In the genomic region with DNA sequence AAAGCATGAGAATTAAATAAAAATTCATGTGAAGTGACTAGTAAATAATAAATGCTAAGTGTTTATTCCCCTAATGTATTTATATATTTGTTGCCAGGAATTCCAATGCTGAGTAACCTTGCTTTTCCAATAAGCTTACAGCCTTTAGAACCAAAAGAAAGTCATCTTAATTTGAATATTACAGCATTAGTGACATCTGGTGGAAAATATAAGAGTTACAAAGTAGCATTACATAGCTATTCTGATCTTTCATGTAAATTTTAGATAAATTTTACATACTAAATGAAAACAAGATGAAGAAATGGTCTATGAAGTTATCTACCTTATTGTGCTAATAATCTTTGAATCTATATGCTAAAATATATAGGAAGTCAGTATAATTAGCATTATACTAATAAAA, we compare ENCODE assay signal across 11 cellular contexts. TPM values are rescaled to one million over a fixed set of nuclear protein-coding genes. Genes with fewer than 3 reads are reported as not detected.
DNase-seq lines count a peak whose midpoint lies in the region; ATAC-seq and TF ChIP-seq lines count a peak whose summit lies in the region.
"Had no signal": no experiment of that assay in that cellular context is flagged by ENCODE, and none has a peak within 500 bp of the region (broad histone marks: within the 10 kb centered on the region; RNA-seq: fewer than 3 reads in every experiment).

No MANE protein-coding gene starts in this region.

- H3K36me3 ChIP-seq in SK-N-SH (replicated peaks in 1 of 2; ENCODE audit: control insufficient read depth in 1 of 2, insufficient read depth in 2 of 2, low read length in 1 of 2): peaks cover 28 to 33% of the 10 kb centered on the region in 2 experiments
- no peaks in the 10 kb centered on the region for H3K36me3 ChIP-seq in gastroesophageal sphincter
- peaks cover 21% of the 10 kb centered on the region for H3K36me3 ChIP-seq in GM23338 (ENCODE audit: insufficient read depth)

- H3K4me1 Mint-ChIP-seq in GM23338: peaks cover 5% of the 10 kb centered on the region; the same call in 2 of the 3 replicates

- H3F3A ChIP-seq in SK-N-SH (replicated peaks; ENCODE audit: insufficient read depth) (peaks cover 8% of the 10 kb centered on the region), GM23338 (replicated peaks; ENCODE audit: low read depth) (no peaks in the 10 kb centered on the region)

- CTCF ChIA-PET in SK-N-SH (lab: Yijun Ruan, JAX): interaction anchor here (0.6 to 11.2 kb wide), 9 partner anchors 14 to 503 kb away, joined by 3 to 192 read pairs (median 4); a partner anchor contains a TSS

- H2AFZ ChIP-seq in SK-N-SH (ENCODE audit: low read depth): no peak overlapping the region
- no peak overlapping the region for H2AFZ ChIP-seq in GM23338

- no peak overlapping the region for H3K27ac ChIP-seq in SK-N-SH (ENCODE audit: low read depth in 2 of 2, low read length in 1 of 2)
- H3K27ac ChIP-seq in gastroesophageal sphincter: peak overlapping the region; percentile 61 to 76 (median 70)
- H3K27ac ChIP-seq in GM23338 (ENCODE audit: low read depth): no peak overlapping the region

- H3K79me2 ChIP-seq in SK-N-SH (ENCODE audit: insufficient read depth): peaks cover 16% of the 10 kb centered on the region; the same call in 1 of the 2 replicates
- H3K79me2 ChIP-seq in GM23338 (replicated peaks; ENCODE audit: insufficient read depth): peaks cover 4% of the 10 kb centered on the region; the same call in 1 of the 2 replicates

- POLR2A ChIA-PET in SK-N-SH (lab: Yijun Ruan, JAX): no interaction called here

- H3K4me2 ChIP-seq in SK-N-SH: no peak overlapping the region
- no peak overlapping the region for H3K4me2 ChIP-seq in GM23338

- H3K27me3 ChIP-seq in SK-N-SH (ENCODE audit: insufficient read depth) (no peaks in the 10 kb centered on the region), gastroesophageal sphincter (no peaks in the 10 kb centered on the region), GM23338 (ENCODE audit: insufficient read depth) (no peaks in the 10 kb centered on the region)

- peak; percentile 50 for TF ChIP-seq RAD21 in SK-N-SH (IDR thresholded peaks at IDR 0.05; ENCODE audit: low read length)

- H3K4me3 Mint-ChIP-seq in GM23338: no peak overlapping the region
- H3K4me3 Mint-ChIP-seq: dendritic cell treated with granulocyte-macrophage colony-stimulating factor and Interleukin-4, amounts not matched to agents 40 ng/mL and 50 ng/mL, for 4 days had no signal

- H3K4me3 ChIP-seq in AG10803 (ENCODE audit: low read length): no peak overlapping the region
- no peak overlapping the region for H3K4me3 ChIP-seq in SK-N-SH (ENCODE audit: low read depth in 2 of 2, low read length in 1 of 2)
- H3K4me3 ChIP-seq in gastroesophageal sphincter: no peak overlapping the region
- no peak overlapping the region for H3K4me3 ChIP-seq in GM23338

- peaks cover 2% of the 10 kb centered on the region for H3K27me3 Mint-ChIP-seq in GM23338 (ENCODE audit: insufficient read depth, low read depth, poor library complexity)
- H3K27me3 Mint-ChIP-seq: dendritic cell treated with granulocyte-macrophage colony-stimulating factor and Interleukin-4, amounts not matched to agents 40 ng/mL and 50 ng/mL, for 4 days had no signal

- no peak overlapping the region for H3K9ac ChIP-seq in SK-N-SH

- H3K9me2 ChIP-seq in SK-N-SH: no peaks in the 10 kb centered on the region
- H3K9me2 ChIP-seq in GM23338 (ENCODE audit: insufficient read depth): no peaks in the 10 kb centered on the region

- H4K20me1 ChIP-seq in SK-N-SH (ENCODE audit: insufficient read depth) (no peaks in the 10 kb centered on the region), GM23338 (replicated peaks; ENCODE audit: insufficient read depth) (peaks cover 9% of the 10 kb centered on the region)

- H3K36me3 Mint-ChIP-seq in GM23338 (ENCODE audit: low read depth): peaks cover 34% of the 10 kb centered on the region

- no peaks in the 10 kb centered on the region for H3K9me3 Mint-ChIP-seq in GM23338
- H3K9me3 Mint-ChIP-seq: dendritic cell treated with granulocyte-macrophage colony-stimulating factor and Interleukin-4, amounts not matched to agents 40 ng/mL and 50 ng/mL, for 4 days had no signal

- TF ChIP-seq POLR2A in gastroesophageal sphincter (IDR thresholded peaks at IDR 0.05): no peak

- H3K9me3 ChIP-seq in SK-N-SH (no peaks in the 10 kb centered on the region), gastroesophageal sphincter (no peaks in the 10 kb centered on the region)

- ATAC-seq in GM19468 (IDR thresholded peaks at IDR 0.05; ENCODE audit: extremely low read depth, unreplicated experiment) (peak; percentile 36), gastroesophageal sphincter (no peak), GM21447 (IDR thresholded peaks at IDR 0.05; ENCODE audit: unreplicated experiment) (no peak), GM23338 (no peak)
- ATAC-seq: activated CD4-positive, CD25-positive, alpha-beta regulatory T cell treated with anti-CD3 and anti-CD28 coated beads, Interleukin-2, amount 50 U/mL, for 24 hours had no signal

- no peak overlapping the region for H3K27ac Mint-ChIP-seq in GM23338
- H3K27ac Mint-ChIP-seq: dendritic cell treated with granulocyte-macrophage colony-stimulating factor and Interleukin-4, amounts not matched to agents 40 ng/mL and 50 ng/mL, for 4 days had no signal

- TF ChIP-seq CTCF in AG10803 (conservative IDR thresholded peaks at IDR 0.05; ENCODE audit: low read length) (peak; percentile 49), SK-N-SH (IDR thresholded peaks at IDR 0.05) (peak; percentile 63), gastroesophageal sphincter (IDR thresholded peaks at IDR 0.05) (peak in 3 of 4 experiments; percentile 42 to 53 (median 49)), GM23338 (conservative IDR thresholded peaks at IDR 0.05; ENCODE audit: low read depth in 2 of 2) (peak in 1 of 2 experiments; percentile 37; a peak in 2 of 4 replicates), GM10266 (IDR thresholded peaks at IDR 0.05; ENCODE audit: control insufficient read depth, insufficient read depth, low read depth, missing control alignments) (no peak)

- TF ChIP-seq EP300 in SK-N-SH (IDR thresholded peaks at IDR 0.05; ENCODE audit: borderline replicate concordance in 1 of 2, low read depth in 1 of 2, low read length in 1 of 2) (no peak), gastroesophageal sphincter (IDR thresholded peaks at IDR 0.05) (no peak)

- DNase-seq in AG10803 (ENCODE audit: low read depth) (peak; percentile 53), SK-N-SH (no peak), GM23338 (ENCODE audit: low spot score) (no peak), cerebellar cortex (ENCODE audit: low spot score) (no peak), GM10266 (ENCODE audit: extremely low spot score) (no peak)
- DNase-seq: NCI-H1694 had no signal

- no peaks in the 10 kb centered on the region; a peak in 3 of 4 replicates for H3K4me1 ChIP-seq in SK-N-SH (ENCODE audit: control insufficient read depth in 1 of 2, insufficient read depth in 2 of 2, low read depth in 1 of 2, low read length in 1 of 2)
- H3K4me1 ChIP-seq in gastroesophageal sphincter: peaks cover 0 to 50% (median 15%) of the 10 kb centered on the region in 3 donors
- 0 out of 2 replicates have a peak, but pooled peaks cover 8% of the 10 kb centered on the region for H3K4me1 ChIP-seq in GM23338 (ENCODE audit: insufficient read depth)

TF ChIP-seq in SK-N-SH, 30 proteins besides CTCF, POLR2A, EP300 and RAD21:
- no peak for TF ChIP-seq FOXM1 (IDR thresholded peaks at IDR 0.05; ENCODE audit: low read depth)
- TF ChIP-seq NRF1 (IDR thresholded peaks at IDR 0.05; ENCODE audit: low read depth, low read length): no peak
- no peak for TF ChIP-seq YY1 (IDR thresholded peaks at IDR 0.05; ENCODE audit: low read depth)
- TF ChIP-seq POLR2AphosphoS5 (IDR thresholded peaks at IDR 0.05; ENCODE audit: low read depth, low read length): no peak
- TF ChIP-seq, protein P1, sequence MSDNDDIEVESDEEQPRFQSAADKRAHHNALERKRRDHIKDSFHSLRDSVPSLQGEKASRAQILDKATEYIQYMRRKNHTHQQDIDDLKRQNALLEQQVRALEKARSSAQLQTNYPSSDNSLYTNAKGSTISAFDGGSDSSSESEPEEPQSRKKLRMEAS (IDR thresholded peaks at IDR 0.05; ENCODE audit: low read depth): no peak
- TF ChIP-seq SMC3 (IDR thresholded peaks at IDR 0.05; ENCODE audit: low read depth, low read length): peak; percentile 13; the same call in 1 of the 2 replicates

TF ChIP-seq in GM23338, 12 proteins besides CTCF, POLR2A, EP300 and RAD21 (continues in another document):
- no peak for TF ChIP-seq STAT1 (IDR thresholded peaks at IDR 0.05; ENCODE audit: unreplicated experiment)
- TF ChIP-seq, protein P2, sequence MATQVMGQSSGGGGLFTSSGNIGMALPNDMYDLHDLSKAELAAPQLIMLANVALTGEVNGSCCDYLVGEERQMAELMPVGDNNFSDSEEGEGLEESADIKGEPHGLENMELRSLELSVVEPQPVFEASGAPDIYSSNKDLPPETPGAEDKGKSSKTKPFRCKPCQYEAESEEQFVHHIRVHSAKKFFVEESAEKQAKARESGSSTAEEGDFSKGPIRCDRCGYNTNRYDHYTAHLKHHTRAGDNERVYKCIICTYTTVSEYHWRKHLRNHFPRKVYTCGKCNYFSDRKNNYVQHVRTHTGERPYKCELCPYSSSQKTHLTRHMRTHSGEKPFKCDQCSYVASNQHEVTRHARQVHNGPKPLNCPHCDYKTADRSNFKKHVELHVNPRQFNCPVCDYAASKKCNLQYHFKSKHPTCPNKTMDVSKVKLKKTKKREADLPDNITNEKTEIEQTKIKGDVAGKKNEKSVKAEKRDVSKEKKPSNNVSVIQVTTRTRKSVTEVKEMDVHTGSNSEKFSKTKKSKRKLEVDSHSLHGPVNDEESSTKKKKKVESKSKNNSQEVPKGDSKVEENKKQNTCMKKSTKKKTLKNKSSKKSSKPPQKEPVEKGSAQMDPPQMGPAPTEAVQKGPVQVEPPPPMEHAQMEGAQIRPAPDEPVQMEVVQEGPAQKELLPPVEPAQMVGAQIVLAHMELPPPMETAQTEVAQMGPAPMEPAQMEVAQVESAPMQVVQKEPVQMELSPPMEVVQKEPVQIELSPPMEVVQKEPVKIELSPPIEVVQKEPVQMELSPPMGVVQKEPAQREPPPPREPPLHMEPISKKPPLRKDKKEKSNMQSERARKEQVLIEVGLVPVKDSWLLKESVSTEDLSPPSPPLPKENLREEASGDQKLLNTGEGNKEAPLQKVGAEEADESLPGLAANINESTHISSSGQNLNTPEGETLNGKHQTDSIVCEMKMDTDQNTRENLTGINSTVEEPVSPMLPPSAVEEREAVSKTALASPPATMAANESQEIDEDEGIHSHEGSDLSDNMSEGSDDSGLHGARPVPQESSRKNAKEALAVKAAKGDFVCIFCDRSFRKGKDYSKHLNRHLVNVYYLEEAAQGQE (IDR thresholded peaks at IDR 0.05; ENCODE audit: unreplicated experiment): no peak
- TF ChIP-seq CREB1 (CRISPR knock-in tag; IDR thresholded peaks at IDR 0.05; ENCODE audit: low read depth): no peak
- TF ChIP-seq EZH2 (IDR thresholded peaks at IDR 0.05; ENCODE audit: low read depth, unreplicated experiment): no peak
- TF ChIP-seq EZH2phosphoT487 (IDR thresholded peaks at IDR 0.05; ENCODE audit: unreplicated experiment): no peak

RNA-seq across cellular contexts. Expression of a gene that starts 10.4 kb away (rescaled TPM):
- 19.4 and 37.4 TPM in 2 replicates for polyA plus RNA-seq in SK-N-SH (2012; rRNA removed)
- polyA plus RNA-seq in SK-N-SH (2012; cell fraction: cytosol; rRNA removed): 30.3 and 35.3 TPM in 2 replicates
- 10.5 and 16.5 TPM in 2 replicates for polyA plus RNA-seq in SK-N-SH (2012; cell fraction: nucleus; rRNA removed)
- total RNA-seq in gastroesophageal sphincter: 1 to 10 TPM; 1.4 to 2.6 (median 1.7) TPM
- total RNA-seq in GM23338 (2014; rRNA removed; shearing (Covaris generic)): 73.7 and 80.2 TPM in 2 replicates
- 139 and 140 TPM in 2 replicates for polyA plus RNA-seq in GM23338 (2016; fragmentation: Nextera tagmentation; extraction: Ambion mirVana)

Comparison
In these comparisons a context has a peak if more than half of its experiments do, and no peak if none do; other contexts are left out.
1. H3K27ac ChIP-seq: peak in gastroesophageal sphincter (4 of 4); none in SK-N-SH (0 of 2) and GM23338 (single experiment).
2. RNA of a gene that starts 10.4 kb away (total RNA-seq): 73.7 to 80.2 TPM in GM23338; 1.4 to 2.6 TPM in gastroesophageal sphincter; every median in the first group is over 10 times any median in the second.